19 cellular contexts compared by ENCODE assay signal in genomic region chr1:85568660-85569059, GRCh38. TPM values are rescaled to one million over a fixed set of nuclear protein-coding genes. Genes with fewer than 3 reads are reported as not detected.
A peak's percentile ranks its signal among the peaks of the same experiment; 100 is the strongest.
DNase-seq lines count a peak whose midpoint lies in the region; ATAC-seq, FAIRE-seq and TF ChIP-seq lines count a peak whose summit lies in the region.
"Had no signal": no experiment of that assay in that cellular context is flagged by ENCODE, and none has a peak within 500 bp of the region (broad histone marks: within the 10 kb centered on the region; RNA-seq: fewer than 3 reads in every experiment).

No MANE protein-coding gene starts in this region.

- TF ChIP-seq CTCF in HepG2 (CRISPR knock-in tag; IDR thresholded peaks at IDR 0.05) (no peak), right lobe of liver (IDR thresholded peaks at IDR 0.05) (no peak), choroid plexus epithelial cell (conservative IDR thresholded peaks at IDR 0.05; ENCODE audit: low read depth, low read length) (peak; percentile 13), osteocyte (IDR thresholded peaks at IDR 0.05) (no peak)

- H3K4me3 Mint-ChIP-seq in osteocyte (ENCODE audit: unreplicated experiment) (no peak overlapping the region), immature natural killer cell (no peak overlapping the region)
- H3K4me3 Mint-ChIP-seq: memory B cell had no signal

- H3K9me3 Mint-ChIP-seq in osteocyte (ENCODE audit: unreplicated experiment) (no peaks in the 10 kb centered on the region), immature natural killer cell (peaks cover 0 to 4% (median 0%) of the 10 kb centered on the region in 6 donors)
- H3K9me3 Mint-ChIP-seq: activated T-helper 2 cell treated with anti-CD3 and anti-CD28 coated beads, Interferon-gamma antibody, Interleukin-2, Interleukin-4, amounts not matched to agents 10 μg/mL and 5 μg/mL and 100 μg/mL, durations not matched to agents 14 hours and 24 hours and 36 hours had no signal

- H3K27me3 ChIP-seq in HepG2 (ENCODE audit: control insufficient read depth in 1 of 2, insufficient read depth in 2 of 2, low read length in 2 of 2) (no peaks in the 10 kb centered on the region), right lobe of liver (no peaks in the 10 kb centered on the region)
- H3K27me3 ChIP-seq: adrenal gland, colonic mucosa, upper lobe of left lung had no signal

- H3K4me3 ChIP-seq in HepG2 (replicated peaks in 1 of 3; ENCODE audit: insufficient read depth in 1 of 3, low read depth in 2 of 3, low read length in 3 of 3) (no peak overlapping the region), right lobe of liver (no peak overlapping the region), choroid plexus epithelial cell (ENCODE audit: low read depth, low read length) (no peak overlapping the region)
- H3K4me3 ChIP-seq: adrenal gland, colonic mucosa, skin epidermis, upper lobe of left lung had no signal

- in situ Hi-C loops in HepG2 (cut with HindIII; ENCODE audit: extremely low pct_ligation_motif_present, low pct_unique_long_range_greater_than_20kb): no loop called here

- no peak for FAIRE-seq in HepG2 (lab: Jason Lieb, UNC)
- FAIRE-seq in H54 (lab: Jason Lieb, UNC): no peak

- H3K36me3 ChIP-seq in HepG2 (replicated peaks in 1 of 2; ENCODE audit: control insufficient read depth in 1 of 2, insufficient read depth in 2 of 2, low read length in 2 of 2) (no peaks in the 10 kb centered on the region), right lobe of liver (no peaks in the 10 kb centered on the region)
- H3K36me3 ChIP-seq: adrenal gland, colonic mucosa, upper lobe of left lung had no signal

- intact Hi-C loops in HepG2 (cut with micrococcal nuclease; ENCODE audit: unreplicated experiment) (no loop called here), right lobe of liver (cut with DNase I) (no loop called here)

- POLR2A ChIA-PET in HepG2 (lab: Yijun Ruan, JAX): interaction anchor here (1.0 to 1.1 kb wide), 2 partner anchors 12 to 140 kb away, joined by 3 read pairs; partner anchors contain the start of genes CCN1 and ZNHIT6

- no peaks in the 10 kb centered on the region for H4K20me1 ChIP-seq in HepG2 (ENCODE audit: insufficient read depth, low read length)

- BruUV-seq in HepG2 (replicated peaks; lab: Mats Ljungman, UMichigan): no TSS peak

- H3K27ac ChIP-seq in HepG2 (ENCODE audit: extremely low read length, insufficient read depth, low read length): no peak overlapping the region
- no peak overlapping the region for H3K27ac ChIP-seq in right lobe of liver
- H3K27ac ChIP-seq: adrenal gland, colonic mucosa, upper lobe of left lung had no signal

- H3K4me2 ChIP-seq in HepG2 (ENCODE audit: low read depth, low read length): no peak overlapping the region

- H3K27me3 Mint-ChIP-seq in osteocyte (ENCODE audit: unreplicated experiment) (no peaks in the 10 kb centered on the region), immature natural killer cell (ENCODE audit: low read depth in 3 of 3) (peaks cover 1 to 5% (median 5%) of the 10 kb centered on the region in 3 donors)

- TF ChIP-seq EP300 in HepG2 (IDR thresholded peaks at IDR 0.05; ENCODE audit: low read depth in 2 of 2, low read length in 2 of 2): no peak
- TF ChIP-seq EP300 in HepG2 (CRISPR knock-in tag; IDR thresholded peaks at IDR 0.05; ENCODE audit: borderline replicate concordance): no peak

- peaks cover 34% of the 10 kb centered on the region for H3K4me1 ChIP-seq in HepG2 (ENCODE audit: insufficient read depth, low read length)
- no peaks in the 10 kb centered on the region for H3K4me1 ChIP-seq in right lobe of liver
- H3K4me1 ChIP-seq: adrenal gland, colonic mucosa had no signal

- ATAC-seq in HepG2 (peak; percentile 54), right lobe of liver (no peak)

- H3K27ac Mint-ChIP-seq in osteocyte (ENCODE audit: unreplicated experiment): peak overlapping the region; percentile 90
- H3K27ac Mint-ChIP-seq in immature natural killer cell: no peak overlapping the region
- H3K27ac Mint-ChIP-seq: activated T-helper 2 cell treated with anti-CD3 and anti-CD28 coated beads, Interferon-gamma antibody, Interleukin-2, Interleukin-4, amounts not matched to agents 10 μg/mL and 5 μg/mL and 100 μg/mL, durations not matched to agents 14 hours and 24 hours and 36 hours; memory B cell had no signal

- no peaks in the 10 kb centered on the region for H3K79me2 ChIP-seq in HepG2 (ENCODE audit: insufficient read depth, low read length)

- no peak for TF ChIP-seq RAD21 in HepG2 (CRISPR knock-in tag; IDR thresholded peaks at IDR 0.05)

- TF ChIP-seq POLR2A in HepG2 (IDR thresholded peaks at IDR 0.05; ENCODE audit: insufficient read depth in 1 of 2, low read depth in 2 of 2, low read length in 2 of 2): no peak
- TF ChIP-seq POLR2A in right lobe of liver (IDR thresholded peaks at IDR 0.05): no peak
- no peak for TF ChIP-seq POLR2A in H54 (IDR thresholded peaks at IDR 0.05; ENCODE audit: low read depth, low read length)

- DNase-seq in HepG2 (ENCODE audit: low spot score) (no peak), right lobe of liver (no peak), choroid plexus epithelial cell (ENCODE audit: low read depth) (no peak), osteocyte (ENCODE audit: extremely low spot score, unreplicated experiment) (no peak), GM03348 (ENCODE audit: low spot score) (no peak), kidney tubule cell (ENCODE audit: low spot score) (no peak), immature natural killer cell (no peak), H54 (ENCODE audit: insufficient read length, low spot score) (no peak)
- DNase-seq: activated CD4-positive, CD25-positive, alpha-beta regulatory T cell; adrenal gland; colonic mucosa; NCI-H146; SHP77; stimulated activated CD4-positive, alpha-beta T cell treated with anti-CD3 and anti-CD28 coated beads, Interleukin-4, amount 100 ng/mL, for 4 hours; T-helper 2 cell; upper lobe of left lung had no signal

- H2AFZ ChIP-seq in HepG2 (ENCODE audit: low read length): no peak overlapping the region

- H3K9me3 ChIP-seq in HepG2 (ENCODE audit: low read length) (no peaks in the 10 kb centered on the region), right lobe of liver (no peaks in the 10 kb centered on the region)
- H3K9me3 ChIP-seq: adrenal gland, colonic mucosa, upper lobe of left lung had no signal

- 6% methylated on average over 1 of the region's 1 CpG for WGBS in HepG2 (ENCODE audit: low lambda C conversion rate)
- WGBS in right lobe of liver (ENCODE audit: insufficient coverage, low coverage, low lambda C conversion rate, missing lambda C conversion rate): 29% methylated on average over 1 of the region's 1 CpG

- H3K4me1 Mint-ChIP-seq in osteocyte (ENCODE audit: unreplicated experiment) (peaks cover 71% of the 10 kb centered on the region), immature natural killer cell (no peaks in the 10 kb centered on the region)
- H3K4me1 Mint-ChIP-seq: memory B cell had no signal

- CTCF ChIA-PET in HepG2 (lab: Yijun Ruan, JAX; ENCODE audit: low intra/inter-chr PET ratio, low total read pairs): no interaction called here

- H3K36me3 Mint-ChIP-seq in osteocyte (ENCODE audit: unreplicated experiment): peaks cover 12% of the 10 kb centered on the region
- no peaks in the 10 kb centered on the region for H3K36me3 Mint-ChIP-seq in immature natural killer cell
- H3K36me3 Mint-ChIP-seq: memory B cell had no signal

- no peak overlapping the region for H3K9ac ChIP-seq in HepG2 (ENCODE audit: insufficient read depth, low read depth, low read length)

TF ChIP-seq in HepG2, 621 proteins besides CTCF, POLR2A, EP300 and RAD21 (continues in another document):
- TF ChIP-seq ZNF430 (CRISPR knock-in tag; IDR thresholded peaks at IDR 0.05): no peak

RNA-seq across cellular contexts. Expression of gene CCN1, which starts 11.9 kb away (rescaled TPM):
- total RNA-seq in HepG2 (2016; rRNA removed; fragmentation: Illumina TruSeq; extraction: Trizol) (1.2 and 2.6 TPM in 2 replicates), right lobe of liver (10 to 100 TPM in 5 of 6 experiments, 1 to 10 TPM in 1; 6.7 to 62.4 (median 47.8) TPM), osteocyte (412 and 526 TPM in 2 replicates)
- total RNA-seq in HepG2 (2016; cell fraction: cytosol; rRNA removed; fragmentation: Illumina TruSeq; extraction: Trizol; ENCODE audit: low read depth): 0.30 and 0.35 TPM in 2 replicates
- 1.3 and 2.6 TPM in 2 replicates for total RNA-seq in HepG2 (2016; cell fraction: insoluble cytoplasmic fraction; rRNA removed; fragmentation: Illumina TruSeq; extraction: Trizol)
- total RNA-seq in HepG2 (2016; cell fraction: membrane; rRNA removed; fragmentation: Illumina TruSeq; extraction: Trizol): 0.96 and 1.2 TPM in 2 replicates
- total RNA-seq in HepG2 (2016; cell fraction: nucleus; rRNA removed; fragmentation: Illumina TruSeq; extraction: Trizol): 7.9 and 8.7 TPM in 2 replicates
- polyA plus RNA-seq in HepG2 (2011; rRNA removed) (12.5 and 14.9 TPM in 2 replicates), immature natural killer cell (not detected)
- polyA plus RNA-seq in HepG2 (2011; cell fraction: cytosol; rRNA removed): 14.0 and 14.8 TPM in 2 replicates
- polyA plus RNA-seq in HepG2 (2011; cell fraction: nucleus; rRNA removed): 39.7 and 43.2 TPM in 2 replicates
- polyA plus RNA-seq in HepG2 (2012): 12.9 and 24.7 TPM in 2 replicates
- polyA plus RNA-seq in HepG2 (2016; cell fraction: cytosol; fragmentation: Illumina TruSeq; extraction: Trizol; ENCODE audit: low read depth): 0.79 and 0.81 TPM in 2 replicates
- polyA plus RNA-seq in HepG2 (2016; cell fraction: insoluble cytoplasmic fraction; fragmentation: Illumina TruSeq; extraction: Trizol; ENCODE audit: low read depth): 2.6 and 3.5 TPM in 2 replicates
- 1.3 and 2.1 TPM in 2 replicates for polyA plus RNA-seq in HepG2 (2016; cell fraction: membrane; fragmentation: Illumina TruSeq; extraction: Trizol; ENCODE audit: low read depth)
- 35.0 and 36.4 TPM in 2 replicates for polyA plus RNA-seq in HepG2 (2016; cell fraction: nucleus; fragmentation: Illumina TruSeq; extraction: Trizol; ENCODE audit: insufficient read depth, low read depth)
- polyA minus RNA-seq in HepG2 (2011; rRNA and poly(A)+ RNA removed; ENCODE audit: low replicate concordance): 6.4 and 13.6 TPM in 2 replicates
- polyA minus RNA-seq in HepG2 (2011; cell fraction: cytosol; rRNA and poly(A)+ RNA removed): 13.9 and 16.1 TPM in 2 replicates
- 23.2 TPM in 2 replicates for polyA minus RNA-seq in HepG2 (2011; cell fraction: nucleus; rRNA and poly(A)+ RNA removed)
